In the genomic region with DNA sequence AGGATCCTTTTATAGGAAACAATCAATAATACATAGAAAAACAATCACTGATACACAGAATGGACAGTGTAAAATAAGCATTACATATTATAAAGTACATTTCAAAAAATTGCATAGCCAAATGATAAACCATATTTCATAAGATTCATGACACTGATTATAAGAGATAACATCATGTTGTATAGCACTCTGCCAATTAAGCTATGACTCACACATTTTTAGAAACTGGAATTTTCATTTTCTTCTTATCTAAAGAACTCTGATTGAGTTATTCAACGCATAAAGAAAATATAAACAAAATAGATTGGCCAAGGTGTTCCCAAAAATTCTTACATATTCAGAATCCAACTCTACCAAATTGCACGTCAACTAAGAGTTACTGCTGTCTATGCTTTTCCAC, we compare ENCODE assay signal across 17 cellular contexts. TPM values are rescaled to one million over a fixed set of nuclear protein-coding genes. Genes with fewer than 3 reads are reported as not detected.
A peak's percentile ranks its signal among the peaks of the same experiment; 100 is the strongest.
DNase-seq lines count a peak whose midpoint lies in the region; FAIRE-seq and TF ChIP-seq lines count a peak whose summit lies in the region.
"Had no signal": no experiment of that assay in that cellular context is flagged by ENCODE, and none has a peak within 500 bp of the region (broad histone marks: within the 10 kb centered on the region; RNA-seq: fewer than 3 reads in every experiment).

No MANE protein-coding gene starts in this region.

- no peaks in the 10 kb centered on the region for H3K27me3 ChIP-seq in adrenal gland

- peaks cover 5% of the 10 kb centered on the region for H3K4me1 Mint-ChIP-seq in endothelial cell (ENCODE audit: unreplicated experiment)

- no peak for TF ChIP-seq POLR2A in adrenal gland (IDR thresholded peaks at IDR 0.05)

- intact Hi-C loops in adrenal gland (cut with DNase I), result no loop called here

- H3K36me3 ChIP-seq in HEK293 (ENCODE audit: control insufficient read depth in 2 of 2, insufficient read depth in 1 of 2, low read length in 2 of 2) (no peaks in the 10 kb centered on the region; a peak in 1 of 3 replicates), adrenal gland (replicated peaks in 1 of 2) (no peaks in the 10 kb centered on the region)

- FAIRE-seq in D721Med (lab: Jason Lieb, UNC), result peak; percentile 94
- FAIRE-seq in islet of Langerhans (lab: Jason Lieb, UNC), result peak; percentile 13
- FAIRE-seq: G401.6, GM12892 had no signal

- no peak overlapping the region for H3K27ac Mint-ChIP-seq in endothelial cell (ENCODE audit: unreplicated experiment)
- H3K27ac Mint-ChIP-seq: CD4-positive, alpha-beta memory T cell; H9; HFFc6 had no signal

- DNase-seq in D721Med (ENCODE audit: insufficient read length, low spot score) (no peak), adrenal gland (no peak), NCI-H146 (lab: John Stamatoyannopoulos, UW) (no peak), NCI-H128 (lab: John Stamatoyannopoulos, UW; ENCODE audit: unreplicated experiment) (no peak), endothelial cell (ENCODE audit: low spot score) (no peak)
- DNase-seq: Calu3; CD4-positive, alpha-beta memory T cell; DMS153; DND-41; H9; HFFc6 had no signal

- H3K9me3 Mint-ChIP-seq in endothelial cell (ENCODE audit: unreplicated experiment), result no peaks in the 10 kb centered on the region
- H3K9me3 Mint-ChIP-seq: GM23338 had no signal

- H3K4me1 ChIP-seq in HEK293 (ENCODE audit: control insufficient read depth, insufficient read depth, low read length), result peaks cover 21% of the 10 kb centered on the region
- peaks cover 0 to 65% of the 10 kb centered on the region in 2 donors for H3K4me1 ChIP-seq in adrenal gland (replicated peaks in 1 of 2)

- H3K27ac ChIP-seq in HEK293 (ENCODE audit: extremely low read depth, low read depth, low read length), result no peak overlapping the region
- H3K27ac ChIP-seq in adrenal gland, result peak overlapping the region in 3 of 5 donors; percentile 23 to 51 (median 30)

- H3K9me3 ChIP-seq in HEK293 (ENCODE audit: control insufficient read depth, insufficient read depth, low read depth, low read length) (no peaks in the 10 kb centered on the region), adrenal gland (replicated peaks in 1 of 3) (no peaks in the 10 kb centered on the region)

- H3K36me3 Mint-ChIP-seq in endothelial cell (ENCODE audit: low read depth, unreplicated experiment), result no peaks in the 10 kb centered on the region
- H3K36me3 Mint-ChIP-seq: CD4-positive, alpha-beta memory T cell had no signal

- TF ChIP-seq CTCF in D721Med (IDR thresholded peaks at IDR 0.05; ENCODE audit: insufficient read depth, missing control alignments) (no peak), HEK293 (tag by site-specific recombination; IDR thresholded peaks at IDR 0.05) (no peak), adrenal gland (IDR thresholded peaks at IDR 0.05) (no peak), endothelial cell (IDR thresholded peaks at IDR 0.05; ENCODE audit: unreplicated experiment) (no peak)

- H3K27me3 Mint-ChIP-seq in endothelial cell (ENCODE audit: unreplicated experiment), result no peaks in the 10 kb centered on the region

- CTCF ChIA-PET in HEK293 (lab: Yijun Ruan, JAX), result no interaction called here

- no peak overlapping the region for H3K4me3 ChIP-seq in HEK293 (ENCODE audit: low read depth, low read length)
- no peak overlapping the region for H3K4me3 ChIP-seq in adrenal gland
- H3K4me3 ChIP-seq: GM23338 had no signal

- WGBS in adrenal gland, 4 donors, result 43 to 54% (median 47%) methylated on average over 2 of the region's 2 CpGs

- POLR2A ChIA-PET in HEK293 (lab: Yijun Ruan, JAX), result interaction anchor here (1.2 kb wide), 1 partner anchor 300 kb away, joined by 3 read pairs; no protein-coding TSS in a partner anchor

- no peak overlapping the region for H3K4me3 Mint-ChIP-seq in endothelial cell (ENCODE audit: unreplicated experiment)
- H3K4me3 Mint-ChIP-seq: CD4-positive, alpha-beta memory T cell; GM23338; H9; HFFc6 had no signal

TF ChIP-seq in HEK293, 187 proteins besides CTCF, POLR2A, EP300 and RAD21:
- TF ChIP-seq, protein P1, sequence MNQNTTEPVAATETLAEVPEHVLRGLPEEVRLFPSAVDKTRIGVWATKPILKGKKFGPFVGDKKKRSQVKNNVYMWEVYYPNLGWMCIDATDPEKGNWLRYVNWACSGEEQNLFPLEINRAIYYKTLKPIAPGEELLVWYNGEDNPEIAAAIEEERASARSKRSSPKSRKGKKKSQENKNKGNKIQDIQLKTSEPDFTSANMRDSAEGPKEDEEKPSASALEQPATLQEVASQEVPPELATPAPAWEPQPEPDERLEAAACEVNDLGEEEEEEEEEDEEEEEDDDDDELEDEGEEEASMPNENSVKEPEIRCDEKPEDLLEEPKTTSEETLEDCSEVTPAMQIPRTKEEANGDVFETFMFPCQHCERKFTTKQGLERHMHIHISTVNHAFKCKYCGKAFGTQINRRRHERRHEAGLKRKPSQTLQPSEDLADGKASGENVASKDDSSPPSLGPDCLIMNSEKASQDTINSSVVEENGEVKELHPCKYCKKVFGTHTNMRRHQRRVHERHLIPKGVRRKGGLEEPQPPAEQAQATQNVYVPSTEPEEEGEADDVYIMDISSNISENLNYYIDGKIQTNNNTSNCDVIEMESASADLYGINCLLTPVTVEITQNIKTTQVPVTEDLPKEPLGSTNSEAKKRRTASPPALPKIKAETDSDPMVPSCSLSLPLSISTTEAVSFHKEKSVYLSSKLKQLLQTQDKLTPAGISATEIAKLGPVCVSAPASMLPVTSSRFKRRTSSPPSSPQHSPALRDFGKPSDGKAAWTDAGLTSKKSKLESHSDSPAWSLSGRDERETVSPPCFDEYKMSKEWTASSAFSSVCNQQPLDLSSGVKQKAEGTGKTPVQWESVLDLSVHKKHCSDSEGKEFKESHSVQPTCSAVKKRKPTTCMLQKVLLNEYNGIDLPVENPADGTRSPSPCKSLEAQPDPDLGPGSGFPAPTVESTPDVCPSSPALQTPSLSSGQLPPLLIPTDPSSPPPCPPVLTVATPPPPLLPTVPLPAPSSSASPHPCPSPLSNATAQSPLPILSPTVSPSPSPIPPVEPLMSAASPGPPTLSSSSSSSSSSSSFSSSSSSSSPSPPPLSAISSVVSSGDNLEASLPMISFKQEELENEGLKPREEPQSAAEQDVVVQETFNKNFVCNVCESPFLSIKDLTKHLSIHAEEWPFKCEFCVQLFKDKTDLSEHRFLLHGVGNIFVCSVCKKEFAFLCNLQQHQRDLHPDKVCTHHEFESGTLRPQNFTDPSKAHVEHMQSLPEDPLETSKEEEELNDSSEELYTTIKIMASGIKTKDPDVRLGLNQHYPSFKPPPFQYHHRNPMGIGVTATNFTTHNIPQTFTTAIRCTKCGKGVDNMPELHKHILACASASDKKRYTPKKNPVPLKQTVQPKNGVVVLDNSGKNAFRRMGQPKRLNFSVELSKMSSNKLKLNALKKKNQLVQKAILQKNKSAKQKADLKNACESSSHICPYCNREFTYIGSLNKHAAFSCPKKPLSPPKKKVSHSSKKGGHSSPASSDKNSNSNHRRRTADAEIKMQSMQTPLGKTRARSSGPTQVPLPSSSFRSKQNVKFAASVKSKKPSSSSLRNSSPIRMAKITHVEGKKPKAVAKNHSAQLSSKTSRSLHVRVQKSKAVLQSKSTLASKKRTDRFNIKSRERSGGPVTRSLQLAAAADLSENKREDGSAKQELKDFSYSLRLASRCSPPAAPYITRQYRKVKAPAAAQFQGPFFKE (tag by site-specific recombination; IDR thresholded peaks at IDR 0.05; ENCODE audit: borderline replicate concordance), result no peak
- TF ChIP-seq, protein P2, sequence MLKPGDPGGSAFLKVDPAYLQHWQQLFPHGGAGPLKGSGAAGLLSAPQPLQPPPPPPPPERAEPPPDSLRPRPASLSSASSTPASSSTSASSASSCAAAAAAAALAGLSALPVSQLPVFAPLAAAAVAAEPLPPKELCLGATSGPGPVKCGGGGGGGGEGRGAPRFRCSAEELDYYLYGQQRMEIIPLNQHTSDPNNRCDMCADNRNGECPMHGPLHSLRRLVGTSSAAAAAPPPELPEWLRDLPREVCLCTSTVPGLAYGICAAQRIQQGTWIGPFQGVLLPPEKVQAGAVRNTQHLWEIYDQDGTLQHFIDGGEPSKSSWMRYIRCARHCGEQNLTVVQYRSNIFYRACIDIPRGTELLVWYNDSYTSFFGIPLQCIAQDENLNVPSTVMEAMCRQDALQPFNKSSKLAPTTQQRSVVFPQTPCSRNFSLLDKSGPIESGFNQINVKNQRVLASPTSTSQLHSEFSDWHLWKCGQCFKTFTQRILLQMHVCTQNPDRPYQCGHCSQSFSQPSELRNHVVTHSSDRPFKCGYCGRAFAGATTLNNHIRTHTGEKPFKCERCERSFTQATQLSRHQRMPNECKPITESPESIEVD (tag by site-specific recombination; IDR thresholded peaks at IDR 0.05), result peak; percentile 52; the same call in 1 of the 2 replicates

RNA-seq across cellular contexts. Expression of a gene that starts 5.9 kb away (rescaled TPM):
- total RNA-seq in adrenal gland (100 to 1,000 TPM; 123 to 173 (median 140) TPM), endothelial cell (ENCODE audit: unreplicated experiment) (16.8 TPM)
- polyA plus RNA-seq in adrenal gland, result 100 to 1,000 TPM in 1 of 3 donors, 10 to 100 TPM in 2; 36.5 to 236 (median 53.3) TPM
- total RNA-seq: A172, Calu3 had no signal
